Comparison of ENCODE assay signal across 27 cellular contexts in genomic region chr7:47394216-47394615, GRCh38.
"Had no signal": no experiment of that assay in that cellular context is flagged by ENCODE, and none has a peak within 500 bp of the region (broad histone marks: within the 10 kb centered on the region; RNA-seq: fewer than 3 reads in every experiment).

No MANE protein-coding gene starts in this region.

- H3K4me1 ChIP-seq: foreskin keratinocyte had no signal

- H3K27me3 ChIP-seq: adrenal gland, body of pancreas, esophagus muscularis mucosa, foreskin keratinocyte, gastrocnemius medialis had no signal

- ATAC-seq: activated CD4-positive, alpha-beta T cell treated with anti-CD3 and anti-CD28 coated beads for 36 hours; activated naive CD8-positive, alpha-beta T cell treated with anti-CD3 and anti-CD28 coated beads, Interleukin-2, amount 50 U/mL, for 24 hours; activated T-cell treated with anti-CD3 and anti-CD28 coated beads, Interleukin-2, amount 50 U/mL, for 72 hours; body of pancreas; effector memory CD8-positive, alpha-beta T cell; foreskin keratinocyte; gastrocnemius medialis had no signal

- H3K27ac ChIP-seq: body of pancreas, esophagus muscularis mucosa, foreskin keratinocyte, gastrocnemius medialis had no signal

- H3K9me3 ChIP-seq: adrenal gland, body of pancreas, esophagus muscularis mucosa, gastrocnemius medialis had no signal

- H3K4me3 ChIP-seq: adrenal gland, body of pancreas, esophagus muscularis mucosa, gastrocnemius medialis had no signal

- DNase-seq: activated CD4-positive, alpha-beta memory T cell treated with anti-CD3 and anti-CD28 coated beads for 36 hours; activated CD4-positive, alpha-beta T cell treated with anti-CD3 and anti-CD28 coated beads for 36 hours; activated CD4-positive, alpha-beta T cell treated with anti-CD3 and anti-CD28 coated beads, Interleukin-2, amount 10 ng/mL, durations not matched to agents 24 days and 14 days; activated CD4-positive, CD25-positive, alpha-beta regulatory T cell; activated CD4-positive, CD25-positive, alpha-beta regulatory T cell treated with anti-CD3 and anti-CD28 coated beads, Interleukin-2, amount 50 U/mL, for 72 hours; activated CD8-positive, alpha-beta memory T cell treated with anti-CD3 and anti-CD28 coated beads, Interleukin-2, amount 50 U/mL, for 48 hours; activated naive CD4-positive, alpha-beta T cell treated with anti-CD3 and anti-CD28 coated beads for 36 hours; activated naive CD8-positive, alpha-beta T cell treated with anti-CD3 and anti-CD28 coated beads for 36 hours; activated naive CD8-positive, alpha-beta T cell treated with anti-CD3 and anti-CD28 coated beads, Interleukin-2, amount 50 U/mL, for 24 hours; activated T-cell treated with anti-CD3 and anti-CD28 coated beads for 4 hours; activated T-cell treated with anti-CD3 and anti-CD28 coated beads, Interleukin-2, amount 50 U/mL, for 24 hours; activated T-cell treated with anti-CD3 and anti-CD28 coated beads, Interleukin-2, amount 50 U/mL, for 72 hours; amygdala; central memory CD4-positive, alpha-beta T cell; cerebellar nuclear complex; cortex of kidney; dermis blood vessel endothelial cell; effector CD4-positive, alpha-beta T cell; effector memory CD8-positive, alpha-beta T cell; erythroblast; foreskin keratinocyte; glutamatergic neuron; T-helper 2 cell had no signal
